In the genomic region with DNA sequence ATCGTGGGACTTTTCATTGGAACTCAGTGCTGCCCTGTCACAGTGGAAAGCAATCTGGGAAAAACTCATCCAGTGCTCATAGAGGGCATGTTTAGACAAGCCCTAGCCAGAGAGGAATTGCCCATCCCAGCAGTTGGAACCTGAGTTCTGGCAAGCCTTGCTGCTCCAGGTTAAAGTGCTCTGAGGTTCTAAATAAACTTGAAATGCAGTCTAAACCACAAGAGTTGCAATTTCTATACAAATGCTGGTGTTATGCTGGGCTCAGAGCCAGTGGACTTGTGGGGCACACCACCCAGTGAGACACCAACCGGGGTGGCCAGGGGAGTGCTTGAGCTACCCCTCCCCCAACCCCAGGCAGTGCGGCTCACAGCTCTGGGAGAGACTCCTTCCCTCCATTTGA, we compare ENCODE assay signal across 17 cellular contexts.
DNase-seq lines count a peak whose midpoint lies in the region; ATAC-seq and TF ChIP-seq lines count a peak whose summit lies in the region.
"Had no signal": no experiment of that assay in that cellular context is flagged by ENCODE, and none has a peak within 500 bp of the region (broad histone marks: within the 10 kb centered on the region; RNA-seq: fewer than 3 reads in every experiment).

No MANE protein-coding gene starts in this region.

- no peaks in the 10 kb centered on the region for H3K4me1 ChIP-seq in foreskin keratinocyte
- H3K4me1 ChIP-seq: BLaER1, Peyer's patch had no signal

- H3K27me3 ChIP-seq in foreskin keratinocyte = no peaks in the 10 kb centered on the region
- H3K27me3 ChIP-seq: Peyer's patch had no signal

- H3K27ac Mint-ChIP-seq in stimulated activated effector memory CD8-positive, alpha-beta T cell treated with anti-CD3 and anti-CD28 coated beads, Interleukin-12 subunit alpha, Interleukin-12 subunit beta, amount 100 ng/mL, for 72 hours = peak overlapping the region; percentile 17

- ATAC-seq in foreskin keratinocyte = peak; percentile 79
- no peak for ATAC-seq in stimulated activated effector memory CD8-positive, alpha-beta T cell treated with anti-CD3 and anti-CD28 coated beads, Interleukin-12 subunit alpha, Interleukin-12 subunit beta, amount 100 ng/mL, for 72 hours
- ATAC-seq: HCT116, K562 had no signal

- H3K27ac ChIP-seq in foreskin keratinocyte = peak overlapping the region; percentile 75
- H3K27ac ChIP-seq: BLaER1, Peyer's patch had no signal

- H3K4me1 Mint-ChIP-seq in stimulated activated effector memory CD8-positive, alpha-beta T cell treated with anti-CD3 and anti-CD28 coated beads, Interleukin-12 subunit alpha, Interleukin-12 subunit beta, amount 100 ng/mL, for 72 hours = no peaks in the 10 kb centered on the region

- TF ChIP-seq CTCF in foreskin keratinocyte (conservative IDR thresholded peaks at IDR 0.05) = no peak

- no peak overlapping the region for H3K4me3 Mint-ChIP-seq in stimulated activated effector memory CD8-positive, alpha-beta T cell treated with anti-CD3 and anti-CD28 coated beads, Interleukin-12 subunit alpha, Interleukin-12 subunit beta, amount 100 ng/mL, for 72 hours

- DNase-seq in NCI-H510A treated with DMSO at 0.1 percent for 48 hours (lab: John Stamatoyannopoulos, UW) (peak; percentile 7), NCI-H510A (lab: John Stamatoyannopoulos, UW) (no peak), astrocyte of the hippocampus (ENCODE audit: low read depth, low spot score) (peak; percentile 15), foreskin keratinocyte (peak; percentile 60 to 79), foreskin melanocyte (no peak), pons (ENCODE audit: low spot score) (no peak), NCI-H1930 (lab: John Stamatoyannopoulos, UW) (no peak)
- DNase-seq in stimulated activated effector memory CD8-positive, alpha-beta T cell treated with anti-CD3 and anti-CD28 coated beads, Interleukin-12 subunit alpha, Interleukin-12 subunit beta, amount 100 ng/mL, for 72 hours (ENCODE audit: low spot score in 2 of 2) = no peak
- DNase-seq: DND-41, NCI-H1048, NCI-H187, NCI-H524 treated with DMSO at 0.1 percent for 48 hours, Peyer's patch, SHP77 treated with DMSO at 0.1 percent for 48 hours had no signal

- H3K36me3 Mint-ChIP-seq in stimulated activated effector memory CD8-positive, alpha-beta T cell treated with anti-CD3 and anti-CD28 coated beads, Interleukin-12 subunit alpha, Interleukin-12 subunit beta, amount 100 ng/mL, for 72 hours = no peaks in the 10 kb centered on the region

- peaks cover 18% of the 10 kb centered on the region for H3K9me3 Mint-ChIP-seq in stimulated activated effector memory CD8-positive, alpha-beta T cell treated with anti-CD3 and anti-CD28 coated beads, Interleukin-12 subunit alpha, Interleukin-12 subunit beta, amount 100 ng/mL, for 72 hours

Comparison
In these comparisons a context has a peak if more than half of its experiments do, and no peak if none do; other contexts are left out.
1. DNase-seq: peak in NCI-H510A treated with DMSO at 0.1 percent for 48 hours (single experiment), astrocyte of the hippocampus (single experiment) and foreskin keratinocyte (2 of 2); none in NCI-H510A (single experiment), stimulated activated effector memory CD8-positive, alpha-beta T cell treated with anti-CD3 and anti-CD28 coated beads, Interleukin-12 subunit alpha, Interleukin-12 subunit beta, amount 100 ng/mL, for 72 hours (0 of 2), foreskin melanocyte (single experiment), pons (single experiment) and NCI-H1930 (0 of 2).